9 cellular contexts compared by ENCODE assay signal in the genomic region with DNA sequence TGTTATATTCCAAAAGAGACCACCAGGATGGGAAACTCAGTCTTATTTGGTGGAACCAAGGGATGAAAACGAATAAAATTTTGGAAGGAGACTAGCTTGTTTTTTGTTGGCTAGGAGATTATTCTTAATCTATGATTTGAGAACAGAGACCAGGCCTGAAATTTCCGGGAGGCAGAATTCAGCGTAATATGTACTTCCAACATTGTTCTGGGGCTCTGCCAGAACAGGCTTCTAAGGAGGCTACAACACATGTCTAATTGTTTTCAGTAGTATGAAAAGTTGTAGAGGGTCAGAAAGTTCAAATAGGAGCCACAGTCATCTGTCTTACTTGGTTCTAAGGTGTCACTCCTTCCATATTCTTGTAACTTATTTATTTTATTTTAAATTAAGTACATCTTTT. TPM values are rescaled to one million over a fixed set of nuclear protein-coding genes. Genes with fewer than 3 reads are reported as not detected.
A peak's percentile ranks its signal among the peaks of the same experiment; 100 is the strongest.
DNase-seq lines count a peak whose midpoint lies in the region; TF ChIP-seq lines count a peak whose summit lies in the region.
"Had no signal": no experiment of that assay in that cellular context is flagged by ENCODE, and none has a peak within 500 bp of the region (broad histone marks: within the 10 kb centered on the region; RNA-seq: fewer than 3 reads in every experiment).

No MANE protein-coding gene starts in this region.

- H3F3A ChIP-seq in DOHH2 (ENCODE audit: control insufficient read depth, insufficient read depth): peaks cover 8% of the 10 kb centered on the region

- peak overlapping the region; percentile 59 for H3K4me2 ChIP-seq in DOHH2 (ENCODE audit: low read length)
- H3K4me2 ChIP-seq in osteoblast (ENCODE audit: insufficient read depth, low read length): peak overlapping the region; percentile 91

- H3K27ac Mint-ChIP-seq in endothelial cell (ENCODE audit: unreplicated experiment): peak overlapping the region; percentile 98

- peaks cover 15% of the 10 kb centered on the region for H3K4me1 Mint-ChIP-seq in endothelial cell (ENCODE audit: unreplicated experiment)

- H3K4me3 Mint-ChIP-seq in endothelial cell (ENCODE audit: unreplicated experiment): peak overlapping the region; percentile 100

- H3K79me2 ChIP-seq in DOHH2 (ENCODE audit: control insufficient read depth, low read length) (peaks cover 84% of the 10 kb centered on the region), osteoblast (ENCODE audit: insufficient read depth, low read length) (peaks cover 65% of the 10 kb centered on the region)

- H2AFZ ChIP-seq in osteoblast (ENCODE audit: low read length): no peak overlapping the region

- H3K27ac ChIP-seq in DOHH2 (ENCODE audit: low read depth, low read length) (peak overlapping the region; percentile 84), osteoblast (ENCODE audit: low read depth, low read length) (peak overlapping the region; percentile 83)

- H3K4me1 ChIP-seq in DOHH2 (ENCODE audit: control insufficient read depth, low read length) (peaks cover 29% of the 10 kb centered on the region), osteoblast (ENCODE audit: insufficient read depth, low read length) (peaks cover 19% of the 10 kb centered on the region)

- H3K9me3 ChIP-seq in DOHH2 (ENCODE audit: control insufficient read depth, insufficient read depth, low read length) (no peaks in the 10 kb centered on the region), osteoblast (ENCODE audit: low read depth, low read length) (no peaks in the 10 kb centered on the region)

- H3K36me3 ChIP-seq in DOHH2 (ENCODE audit: control insufficient read depth, low read length) (peaks cover 70% of the 10 kb centered on the region), osteoblast (ENCODE audit: insufficient read depth, low read length) (peaks cover 30% of the 10 kb centered on the region)

- TF ChIP-seq CTCF in DOHH2 (IDR thresholded peaks at IDR 0.05; ENCODE audit: low read depth, low read length, poor library complexity, severe bottlenecking): no peak
- no peak for TF ChIP-seq CTCF in endothelial cell (IDR thresholded peaks at IDR 0.05; ENCODE audit: unreplicated experiment)
- no peak for TF ChIP-seq CTCF in osteoblast (IDR thresholded peaks at IDR 0.05; ENCODE audit: extremely low read depth, low read depth, low read length)

- H3K27me3 Mint-ChIP-seq in endothelial cell (ENCODE audit: unreplicated experiment): peaks cover 9% of the 10 kb centered on the region

- H3K27me3 ChIP-seq in DOHH2 (ENCODE audit: control insufficient read depth, low read length) (no peaks in the 10 kb centered on the region), osteoblast (ENCODE audit: insufficient read depth, low read length) (no peaks in the 10 kb centered on the region)

- peak overlapping the region; percentile 93 for H3K4me3 ChIP-seq in DOHH2 (ENCODE audit: low read length)
- H3K4me3 ChIP-seq in osteoblast (ENCODE audit: insufficient read depth, low read length): peak overlapping the region; percentile 89

- no peaks in the 10 kb centered on the region for H3K9me2 ChIP-seq in DOHH2 (replicated peaks; ENCODE audit: control insufficient read depth, low read length)

- in situ Hi-C loops in ACHN (cut with HindIII; ENCODE audit: low pct_ligation_motif_present, low pct_unique_long_range_greater_than_20kb, low sequenced_read_pairs): no loop called here

- peaks cover 12% of the 10 kb centered on the region for H3K36me3 Mint-ChIP-seq in endothelial cell (ENCODE audit: low read depth, unreplicated experiment)

- H4K20me1 ChIP-seq in DOHH2 (ENCODE audit: control insufficient read depth, insufficient read depth, low read depth, low read length) (peaks cover 35% of the 10 kb centered on the region), osteoblast (ENCODE audit: insufficient read depth, low read length) (peaks cover 35% of the 10 kb centered on the region)

- peak; percentile 55 for DNase-seq in OCI-M1 (lab: John Stamatoyannopoulos, UW)
- no peak for DNase-seq in endothelial cell (ENCODE audit: low spot score)
- DNase-seq in osteoblast (ENCODE audit: insufficient read length, low spot score, missing footprints): no peak
- DNase-seq in NCI-H2227 treated with DMSO at 0.1 percent for 48 hours (lab: John Stamatoyannopoulos, UW): no peak
- DNase-seq in ACHN: no peak
- DNase-seq in DMS53 (lab: John Stamatoyannopoulos, UW): no peak
- DNase-seq in D341Med (ENCODE audit: low spot score): no peak
- DNase-seq: kidney had no signal

- no peaks in the 10 kb centered on the region for H3K9me3 Mint-ChIP-seq in endothelial cell (ENCODE audit: unreplicated experiment)

RNA-seq across cellular contexts. Expression of a gene that starts 1.7 kb away (rescaled TPM):
- total RNA-seq in endothelial cell (ENCODE audit: unreplicated experiment) (38.5 TPM), osteoblast (56.3 and 61.9 TPM in 2 replicates)

RNA-seq across cellular contexts. Expression of a gene that starts 30.9 kb away (rescaled TPM):
- total RNA-seq in endothelial cell (ENCODE audit: unreplicated experiment) (26.2 TPM), osteoblast (30.8 and 35.4 TPM in 2 replicates)

RNA-seq across cellular contexts. Expression of a gene that starts 56.5 kb away (rescaled TPM):
- total RNA-seq in endothelial cell (ENCODE audit: unreplicated experiment): 35.2 TPM
- total RNA-seq in osteoblast: 47.0 and 47.1 TPM in 2 replicates
